In genomic region chr10:102114861-102115618, GRCh38 we compare ENCODE assay signal across 2 cellular contexts.
TF ChIP-seq lines count a peak whose summit lies in the region.

No MANE protein-coding gene starts in this region.

TF ChIP-seq in GM12891, 5 proteins besides CTCF, POLR2A, EP300 and RAD21:
- TF ChIP-seq TAF1 (IDR thresholded peaks at IDR 0.05; ENCODE audit: low read depth, low read length) (peak; percentile 51), PAX5 (IDR thresholded peaks at IDR 0.05; ENCODE audit: insufficient read depth, low read length, severe bottlenecking) (no peak), POLR2AphosphoS5 (IDR thresholded peaks at IDR 0.05; ENCODE audit: low read depth, low read length) (peak; percentile 60), POU2F2 (IDR thresholded peaks at IDR 0.05; ENCODE audit: low read depth, low read length) (no peak), SPI1 (IDR thresholded peaks at IDR 0.05; ENCODE audit: low read depth, low read length) (peak; percentile 80)

TF ChIP-seq in K562, 482 proteins besides CTCF, POLR2A, EP300 and RAD21 (continues in another document):
- TF ChIP-seq, protein P1, sequence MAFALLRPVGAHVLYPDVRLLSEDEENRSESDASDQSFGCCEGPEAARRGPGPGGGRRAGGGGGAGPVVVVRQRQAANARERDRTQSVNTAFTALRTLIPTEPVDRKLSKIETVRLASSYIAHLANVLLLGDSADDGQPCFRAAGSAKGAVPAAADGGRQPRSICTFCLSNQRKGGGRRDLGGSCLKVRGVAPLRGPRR (CRISPR knock-in tag; IDR thresholded peaks at IDR 0.05) = no peak
- no peak for TF ChIP-seq NR2F6 (CRISPR knock-in tag; IDR thresholded peaks at IDR 0.05)
- TF ChIP-seq DNMT1 (IDR thresholded peaks at IDR 0.05) = no peak
- TF ChIP-seq HNRNPL (IDR thresholded peaks at IDR 0.05; ENCODE audit: low read depth, low read length) = no peak
- TF ChIP-seq ZNF639 (CRISPR knock-in tag; conservative IDR thresholded peaks at IDR 0.05 in 1 of 2, IDR thresholded peaks at IDR 0.05 in 1 of 2) = no peak
- TF ChIP-seq PURB (CRISPR knock-in tag; IDR thresholded peaks at IDR 0.05; ENCODE audit: low read depth) = no peak
- TF ChIP-seq TFAP4 (CRISPR knock-in tag; IDR thresholded peaks at IDR 0.05; ENCODE audit: borderline replicate concordance) = peak; percentile 19; the same call in 1 of the 2 replicates
- no peak for TF ChIP-seq TRIM28 (IDR thresholded peaks at IDR 0.05)
- TF ChIP-seq SRF (CRISPR knock-in tag; IDR thresholded peaks at IDR 0.05) = peak in 1 of 2 experiments; percentile 62; a peak in 1 of 4 replicates
- no peak for TF ChIP-seq MTA1 (IDR thresholded peaks at IDR 0.05; ENCODE audit: borderline replicate concordance)
- TF ChIP-seq STAT5A (IDR thresholded peaks at IDR 0.05; ENCODE audit: borderline replicate concordance, low read length) = no peak
- TF ChIP-seq, protein P2, sequence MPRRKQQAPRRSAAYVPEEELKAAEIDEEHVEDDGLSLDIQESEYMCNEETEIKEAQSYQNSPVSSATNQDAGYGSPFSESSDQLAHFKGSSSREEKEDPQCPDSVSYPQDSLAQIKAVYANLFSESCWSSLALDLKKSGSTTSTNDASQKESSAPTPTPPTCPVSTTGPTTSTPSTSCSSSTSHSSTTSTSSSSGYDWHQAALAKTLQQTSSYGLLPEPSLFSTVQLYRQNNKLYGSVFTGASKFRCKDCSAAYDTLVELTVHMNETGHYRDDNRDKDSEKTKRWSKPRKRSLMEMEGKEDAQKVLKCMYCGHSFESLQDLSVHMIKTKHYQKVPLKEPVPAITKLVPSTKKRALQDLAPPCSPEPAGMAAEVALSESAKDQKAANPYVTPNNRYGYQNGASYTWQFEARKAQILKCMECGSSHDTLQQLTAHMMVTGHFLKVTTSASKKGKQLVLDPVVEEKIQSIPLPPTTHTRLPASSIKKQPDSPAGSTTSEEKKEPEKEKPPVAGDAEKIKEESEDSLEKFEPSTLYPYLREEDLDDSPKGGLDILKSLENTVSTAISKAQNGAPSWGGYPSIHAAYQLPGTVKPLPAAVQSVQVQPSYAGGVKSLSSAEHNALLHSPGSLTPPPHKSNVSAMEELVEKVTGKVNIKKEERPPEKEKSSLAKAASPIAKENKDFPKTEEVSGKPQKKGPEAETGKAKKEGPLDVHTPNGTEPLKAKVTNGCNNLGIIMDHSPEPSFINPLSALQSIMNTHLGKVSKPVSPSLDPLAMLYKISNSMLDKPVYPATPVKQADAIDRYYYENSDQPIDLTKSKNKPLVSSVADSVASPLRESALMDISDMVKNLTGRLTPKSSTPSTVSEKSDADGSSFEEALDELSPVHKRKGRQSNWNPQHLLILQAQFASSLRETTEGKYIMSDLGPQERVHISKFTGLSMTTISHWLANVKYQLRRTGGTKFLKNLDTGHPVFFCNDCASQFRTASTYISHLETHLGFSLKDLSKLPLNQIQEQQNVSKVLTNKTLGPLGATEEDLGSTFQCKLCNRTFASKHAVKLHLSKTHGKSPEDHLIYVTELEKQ (CRISPR knock-in tag; IDR thresholded peaks at IDR 0.05) = no peak
- no peak for TF ChIP-seq FOXJ3 (CRISPR knock-in tag; IDR thresholded peaks at IDR 0.05)
- TF ChIP-seq PML (IDR thresholded peaks at IDR 0.05; ENCODE audit: low read length) = peak; percentile 64; the same call in 1 of the 2 replicates
- no peak for TF ChIP-seq TRIM24 (IDR thresholded peaks at IDR 0.05)
- no peak for TF ChIP-seq KAT8 (IDR thresholded peaks at IDR 0.05; ENCODE audit: low read depth)
- TF ChIP-seq TSC22D4 (tag; IDR thresholded peaks at IDR 0.05) = no peak
- TF ChIP-seq ZNF644 (tag; IDR thresholded peaks at IDR 0.05; ENCODE audit: low read depth) = no peak
- TF ChIP-seq CBX3 (IDR thresholded peaks at IDR 0.05; ENCODE audit: borderline replicate concordance in 1 of 2, low read length in 2 of 2) = no peak
- no peak for TF ChIP-seq ZC3H4 (CRISPR knock-in tag; IDR thresholded peaks at IDR 0.05; ENCODE audit: borderline replicate concordance)
- no peak for TF ChIP-seq HNRNPUL1 (IDR thresholded peaks at IDR 0.05; ENCODE audit: low read length)
- TF ChIP-seq RBFOX2 (IDR thresholded peaks at IDR 0.05; ENCODE audit: low read depth, low read length) = peak; percentile 57
- TF ChIP-seq IRF2 (CRISPR knock-in tag; IDR thresholded peaks at IDR 0.05) = no peak
- TF ChIP-seq RHOXF2B (CRISPR knock-in tag; conservative IDR thresholded peaks at IDR 0.05) = no peak
- TF ChIP-seq, protein P3, sequence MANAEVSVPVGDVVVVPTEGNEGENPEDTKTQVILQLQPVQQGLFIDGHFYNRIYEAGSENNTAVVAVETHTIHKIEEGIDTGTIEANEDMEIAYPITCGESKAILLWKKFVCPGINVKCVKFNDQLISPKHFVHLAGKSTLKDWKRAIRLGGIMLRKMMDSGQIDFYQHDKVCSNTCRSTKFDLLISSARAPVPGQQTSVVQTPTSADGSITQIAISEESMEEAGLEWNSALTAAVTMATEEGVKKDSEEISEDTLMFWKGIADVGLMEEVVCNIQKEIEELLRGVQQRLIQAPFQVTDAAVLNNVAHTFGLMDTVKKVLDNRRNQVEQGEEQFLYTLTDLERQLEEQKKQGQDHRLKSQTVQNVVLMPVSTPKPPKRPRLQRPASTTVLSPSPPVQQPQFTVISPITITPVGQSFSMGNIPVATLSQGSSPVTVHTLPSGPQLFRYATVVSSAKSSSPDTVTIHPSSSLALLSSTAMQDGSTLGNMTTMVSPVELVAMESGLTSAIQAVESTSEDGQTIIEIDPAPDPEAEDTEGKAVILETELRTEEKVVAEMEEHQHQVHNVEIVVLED (CRISPR knock-in tag; IDR thresholded peaks at IDR 0.05) = no peak
- TF ChIP-seq LEF1 (IDR thresholded peaks at IDR 0.05) = 0 out of 2 replicates have a peak, but pooled peaks have one; percentile 25
- TF ChIP-seq GATA2 (CRISPR knock-in tag; IDR thresholded peaks at IDR 0.05) = no peak
- no peak for TF ChIP-seq NFRKB (IDR thresholded peaks at IDR 0.05; ENCODE audit: low read depth)
- TF ChIP-seq, protein P4, sequence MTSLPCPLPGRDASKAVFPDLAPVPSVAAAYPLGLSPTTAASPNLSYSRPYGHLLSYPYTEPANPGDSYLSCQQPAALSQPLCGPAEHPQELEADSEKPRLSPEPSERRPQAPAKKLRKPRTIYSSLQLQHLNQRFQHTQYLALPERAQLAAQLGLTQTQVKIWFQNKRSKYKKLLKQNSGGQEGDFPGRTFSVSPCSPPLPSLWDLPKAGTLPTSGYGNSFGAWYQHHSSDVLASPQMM (CRISPR knock-in tag; IDR thresholded peaks at IDR 0.05) = no peak
- TF ChIP-seq CREM (IDR thresholded peaks at IDR 0.05; ENCODE audit: low read depth) = no peak
- peak; percentile 53; the same call in 1 of the 2 replicates for TF ChIP-seq POLR2AphosphoS2 (IDR thresholded peaks at IDR 0.05; ENCODE audit: low read length)
- TF ChIP-seq BHLHE40 (IDR thresholded peaks at IDR 0.05; ENCODE audit: low read length) = no peak
- TF ChIP-seq SMAD3 (CRISPR knock-in tag; conservative IDR thresholded peaks at IDR 0.05) = no peak
- no peak for TF ChIP-seq PHB (CRISPR knock-in tag; IDR thresholded peaks at IDR 0.05)
- no peak for TF ChIP-seq POLR3A (IDR thresholded peaks at IDR 0.05; ENCODE audit: borderline replicate concordance, extremely low read depth, insufficient read depth, insufficient read length)
- TF ChIP-seq ZEB2 (IDR thresholded peaks at IDR 0.05) = no peak
- TF ChIP-seq TAF9B (IDR thresholded peaks at IDR 0.05; ENCODE audit: partially characterized antibody) = peak; percentile 49
- TF ChIP-seq NEUROD1 (IDR thresholded peaks at IDR 0.05; ENCODE audit: borderline replicate concordance, low read depth, low read length, partially characterized antibody) = peak; percentile 22
- no peak for TF ChIP-seq E2F3 (CRISPR knock-in tag; IDR thresholded peaks at IDR 0.05)
- TF ChIP-seq SMARCC2 (IDR thresholded peaks at IDR 0.05; ENCODE audit: low read depth) = no peak
- TF ChIP-seq, protein P5, sequence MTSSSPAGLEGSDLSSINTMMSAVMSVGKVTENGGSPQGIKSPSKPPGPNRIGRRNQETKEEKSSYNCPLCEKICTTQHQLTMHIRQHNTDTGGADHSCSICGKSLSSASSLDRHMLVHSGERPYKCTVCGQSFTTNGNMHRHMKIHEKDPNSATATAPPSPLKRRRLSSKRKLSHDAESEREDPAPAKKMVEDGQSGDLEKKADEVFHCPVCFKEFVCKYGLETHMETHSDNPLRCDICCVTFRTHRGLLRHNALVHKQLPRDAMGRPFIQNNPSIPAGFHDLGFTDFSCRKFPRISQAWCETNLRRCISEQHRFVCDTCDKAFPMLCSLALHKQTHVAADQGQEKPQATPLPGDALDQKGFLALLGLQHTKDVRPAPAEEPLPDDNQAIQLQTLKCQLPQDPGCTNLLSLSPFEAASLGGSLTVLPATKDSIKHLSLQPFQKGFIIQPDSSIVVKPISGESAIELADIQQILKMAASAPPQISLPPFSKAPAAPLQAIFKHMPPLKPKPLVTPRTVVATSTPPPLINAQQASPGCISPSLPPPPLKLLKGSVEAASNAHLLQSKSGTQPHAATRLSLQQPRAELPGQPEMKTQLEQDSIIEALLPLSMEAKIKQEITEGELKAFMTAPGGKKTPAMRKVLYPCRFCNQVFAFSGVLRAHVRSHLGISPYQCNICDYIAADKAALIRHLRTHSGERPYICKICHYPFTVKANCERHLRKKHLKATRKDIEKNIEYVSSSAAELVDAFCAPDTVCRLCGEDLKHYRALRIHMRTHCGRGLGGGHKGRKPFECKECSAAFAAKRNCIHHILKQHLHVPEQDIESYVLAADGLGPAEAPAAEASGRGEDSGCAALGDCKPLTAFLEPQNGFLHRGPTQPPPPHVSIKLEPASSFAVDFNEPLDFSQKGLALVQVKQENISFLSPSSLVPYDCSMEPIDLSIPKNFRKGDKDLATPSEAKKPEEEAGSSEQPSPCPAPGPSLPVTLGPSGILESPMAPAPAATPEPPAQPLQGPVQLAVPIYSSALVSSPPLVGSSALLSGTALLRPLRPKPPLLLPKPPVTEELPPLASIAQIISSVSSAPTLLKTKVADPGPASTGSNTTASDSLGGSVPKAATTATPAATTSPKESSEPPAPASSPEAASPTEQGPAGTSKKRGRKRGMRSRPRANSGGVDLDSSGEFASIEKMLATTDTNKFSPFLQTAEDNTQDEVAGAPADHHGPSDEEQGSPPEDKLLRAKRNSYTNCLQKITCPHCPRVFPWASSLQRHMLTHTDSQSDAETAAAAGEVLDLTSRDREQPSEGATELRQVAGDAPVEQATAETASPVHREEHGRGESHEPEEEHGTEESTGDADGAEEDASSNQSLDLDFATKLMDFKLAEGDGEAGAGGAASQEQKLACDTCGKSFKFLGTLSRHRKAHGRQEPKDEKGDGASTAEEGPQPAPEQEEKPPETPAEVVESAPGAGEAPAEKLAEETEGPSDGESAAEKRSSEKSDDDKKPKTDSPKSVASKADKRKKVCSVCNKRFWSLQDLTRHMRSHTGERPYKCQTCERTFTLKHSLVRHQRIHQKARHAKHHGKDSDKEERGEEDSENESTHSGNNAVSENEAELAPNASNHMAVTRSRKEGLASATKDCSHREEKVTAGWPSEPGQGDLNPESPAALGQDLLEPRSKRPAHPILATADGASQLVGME (CRISPR knock-in tag; IDR thresholded peaks at IDR 0.05) = no peak
- no peak for TF ChIP-seq MEF2D (tag; conservative IDR thresholded peaks at IDR 0.05; ENCODE audit: low read depth)
- TF ChIP-seq KLF6 (CRISPR knock-in tag; IDR thresholded peaks at IDR 0.05; ENCODE audit: borderline replicate concordance) = no peak
- no peak for TF ChIP-seq POU5F1 (IDR thresholded peaks at IDR 0.05; ENCODE audit: borderline replicate concordance, low read depth, low read length, partially characterized antibody)
- TF ChIP-seq, protein P6, sequence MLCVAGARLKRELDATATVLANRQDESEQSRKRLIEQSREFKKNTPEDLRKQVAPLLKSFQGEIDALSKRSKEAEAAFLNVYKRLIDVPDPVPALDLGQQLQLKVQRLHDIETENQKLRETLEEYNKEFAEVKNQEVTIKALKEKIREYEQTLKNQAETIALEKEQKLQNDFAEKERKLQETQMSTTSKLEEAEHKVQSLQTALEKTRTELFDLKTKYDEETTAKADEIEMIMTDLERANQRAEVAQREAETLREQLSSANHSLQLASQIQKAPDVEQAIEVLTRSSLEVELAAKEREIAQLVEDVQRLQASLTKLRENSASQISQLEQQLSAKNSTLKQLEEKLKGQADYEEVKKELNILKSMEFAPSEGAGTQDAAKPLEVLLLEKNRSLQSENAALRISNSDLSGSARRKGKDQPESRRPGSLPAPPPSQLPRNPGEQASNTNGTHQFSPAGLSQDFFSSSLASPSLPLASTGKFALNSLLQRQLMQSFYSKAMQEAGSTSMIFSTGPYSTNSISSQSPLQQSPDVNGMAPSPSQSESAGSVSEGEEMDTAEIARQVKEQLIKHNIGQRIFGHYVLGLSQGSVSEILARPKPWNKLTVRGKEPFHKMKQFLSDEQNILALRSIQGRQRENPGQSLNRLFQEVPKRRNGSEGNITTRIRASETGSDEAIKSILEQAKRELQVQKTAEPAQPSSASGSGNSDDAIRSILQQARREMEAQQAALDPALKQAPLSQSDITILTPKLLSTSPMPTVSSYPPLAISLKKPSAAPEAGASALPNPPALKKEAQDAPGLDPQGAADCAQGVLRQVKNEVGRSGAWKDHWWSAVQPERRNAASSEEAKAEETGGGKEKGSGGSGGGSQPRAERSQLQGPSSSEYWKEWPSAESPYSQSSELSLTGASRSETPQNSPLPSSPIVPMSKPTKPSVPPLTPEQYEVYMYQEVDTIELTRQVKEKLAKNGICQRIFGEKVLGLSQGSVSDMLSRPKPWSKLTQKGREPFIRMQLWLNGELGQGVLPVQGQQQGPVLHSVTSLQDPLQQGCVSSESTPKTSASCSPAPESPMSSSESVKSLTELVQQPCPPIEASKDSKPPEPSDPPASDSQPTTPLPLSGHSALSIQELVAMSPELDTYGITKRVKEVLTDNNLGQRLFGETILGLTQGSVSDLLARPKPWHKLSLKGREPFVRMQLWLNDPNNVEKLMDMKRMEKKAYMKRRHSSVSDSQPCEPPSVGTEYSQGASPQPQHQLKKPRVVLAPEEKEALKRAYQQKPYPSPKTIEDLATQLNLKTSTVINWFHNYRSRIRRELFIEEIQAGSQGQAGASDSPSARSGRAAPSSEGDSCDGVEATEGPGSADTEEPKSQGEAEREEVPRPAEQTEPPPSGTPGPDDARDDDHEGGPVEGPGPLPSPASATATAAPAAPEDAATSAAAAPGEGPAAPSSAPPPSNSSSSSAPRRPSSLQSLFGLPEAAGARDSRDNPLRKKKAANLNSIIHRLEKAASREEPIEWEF (CRISPR knock-in tag; IDR thresholded peaks at IDR 0.05) = no peak
- TF ChIP-seq ASH1L (IDR thresholded peaks at IDR 0.05; ENCODE audit: borderline replicate concordance, low read depth, partially characterized antibody) = no peak
